Comparison of ENCODE assay signal across 1 cellular context in the genomic region with DNA sequence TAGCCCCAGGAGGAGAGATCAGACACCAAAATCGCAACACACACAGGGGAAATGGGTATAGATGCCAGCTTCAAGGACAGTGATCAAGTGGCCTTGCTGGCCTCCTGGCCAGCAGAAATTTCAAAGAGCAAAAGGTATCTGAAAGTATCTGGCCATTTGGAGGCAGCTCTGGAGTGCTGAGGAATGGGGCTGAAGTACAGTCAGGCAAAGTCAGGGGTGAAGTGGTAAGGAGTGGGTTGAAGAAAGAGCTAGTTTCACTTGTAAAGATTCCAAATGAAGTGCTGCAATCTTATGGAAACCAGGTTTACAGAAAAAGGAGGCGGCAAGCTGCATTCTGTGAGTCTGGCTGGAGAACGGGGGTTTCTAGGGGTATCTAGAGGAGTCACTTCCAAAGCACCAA.
TF ChIP-seq lines count a peak whose summit lies in the region.

No MANE protein-coding gene starts in this region.

TF ChIP-seq in GM23338, 12 proteins besides CTCF, POLR2A, EP300 and RAD21 (continued from another document):
- TF ChIP-seq, protein P1, sequence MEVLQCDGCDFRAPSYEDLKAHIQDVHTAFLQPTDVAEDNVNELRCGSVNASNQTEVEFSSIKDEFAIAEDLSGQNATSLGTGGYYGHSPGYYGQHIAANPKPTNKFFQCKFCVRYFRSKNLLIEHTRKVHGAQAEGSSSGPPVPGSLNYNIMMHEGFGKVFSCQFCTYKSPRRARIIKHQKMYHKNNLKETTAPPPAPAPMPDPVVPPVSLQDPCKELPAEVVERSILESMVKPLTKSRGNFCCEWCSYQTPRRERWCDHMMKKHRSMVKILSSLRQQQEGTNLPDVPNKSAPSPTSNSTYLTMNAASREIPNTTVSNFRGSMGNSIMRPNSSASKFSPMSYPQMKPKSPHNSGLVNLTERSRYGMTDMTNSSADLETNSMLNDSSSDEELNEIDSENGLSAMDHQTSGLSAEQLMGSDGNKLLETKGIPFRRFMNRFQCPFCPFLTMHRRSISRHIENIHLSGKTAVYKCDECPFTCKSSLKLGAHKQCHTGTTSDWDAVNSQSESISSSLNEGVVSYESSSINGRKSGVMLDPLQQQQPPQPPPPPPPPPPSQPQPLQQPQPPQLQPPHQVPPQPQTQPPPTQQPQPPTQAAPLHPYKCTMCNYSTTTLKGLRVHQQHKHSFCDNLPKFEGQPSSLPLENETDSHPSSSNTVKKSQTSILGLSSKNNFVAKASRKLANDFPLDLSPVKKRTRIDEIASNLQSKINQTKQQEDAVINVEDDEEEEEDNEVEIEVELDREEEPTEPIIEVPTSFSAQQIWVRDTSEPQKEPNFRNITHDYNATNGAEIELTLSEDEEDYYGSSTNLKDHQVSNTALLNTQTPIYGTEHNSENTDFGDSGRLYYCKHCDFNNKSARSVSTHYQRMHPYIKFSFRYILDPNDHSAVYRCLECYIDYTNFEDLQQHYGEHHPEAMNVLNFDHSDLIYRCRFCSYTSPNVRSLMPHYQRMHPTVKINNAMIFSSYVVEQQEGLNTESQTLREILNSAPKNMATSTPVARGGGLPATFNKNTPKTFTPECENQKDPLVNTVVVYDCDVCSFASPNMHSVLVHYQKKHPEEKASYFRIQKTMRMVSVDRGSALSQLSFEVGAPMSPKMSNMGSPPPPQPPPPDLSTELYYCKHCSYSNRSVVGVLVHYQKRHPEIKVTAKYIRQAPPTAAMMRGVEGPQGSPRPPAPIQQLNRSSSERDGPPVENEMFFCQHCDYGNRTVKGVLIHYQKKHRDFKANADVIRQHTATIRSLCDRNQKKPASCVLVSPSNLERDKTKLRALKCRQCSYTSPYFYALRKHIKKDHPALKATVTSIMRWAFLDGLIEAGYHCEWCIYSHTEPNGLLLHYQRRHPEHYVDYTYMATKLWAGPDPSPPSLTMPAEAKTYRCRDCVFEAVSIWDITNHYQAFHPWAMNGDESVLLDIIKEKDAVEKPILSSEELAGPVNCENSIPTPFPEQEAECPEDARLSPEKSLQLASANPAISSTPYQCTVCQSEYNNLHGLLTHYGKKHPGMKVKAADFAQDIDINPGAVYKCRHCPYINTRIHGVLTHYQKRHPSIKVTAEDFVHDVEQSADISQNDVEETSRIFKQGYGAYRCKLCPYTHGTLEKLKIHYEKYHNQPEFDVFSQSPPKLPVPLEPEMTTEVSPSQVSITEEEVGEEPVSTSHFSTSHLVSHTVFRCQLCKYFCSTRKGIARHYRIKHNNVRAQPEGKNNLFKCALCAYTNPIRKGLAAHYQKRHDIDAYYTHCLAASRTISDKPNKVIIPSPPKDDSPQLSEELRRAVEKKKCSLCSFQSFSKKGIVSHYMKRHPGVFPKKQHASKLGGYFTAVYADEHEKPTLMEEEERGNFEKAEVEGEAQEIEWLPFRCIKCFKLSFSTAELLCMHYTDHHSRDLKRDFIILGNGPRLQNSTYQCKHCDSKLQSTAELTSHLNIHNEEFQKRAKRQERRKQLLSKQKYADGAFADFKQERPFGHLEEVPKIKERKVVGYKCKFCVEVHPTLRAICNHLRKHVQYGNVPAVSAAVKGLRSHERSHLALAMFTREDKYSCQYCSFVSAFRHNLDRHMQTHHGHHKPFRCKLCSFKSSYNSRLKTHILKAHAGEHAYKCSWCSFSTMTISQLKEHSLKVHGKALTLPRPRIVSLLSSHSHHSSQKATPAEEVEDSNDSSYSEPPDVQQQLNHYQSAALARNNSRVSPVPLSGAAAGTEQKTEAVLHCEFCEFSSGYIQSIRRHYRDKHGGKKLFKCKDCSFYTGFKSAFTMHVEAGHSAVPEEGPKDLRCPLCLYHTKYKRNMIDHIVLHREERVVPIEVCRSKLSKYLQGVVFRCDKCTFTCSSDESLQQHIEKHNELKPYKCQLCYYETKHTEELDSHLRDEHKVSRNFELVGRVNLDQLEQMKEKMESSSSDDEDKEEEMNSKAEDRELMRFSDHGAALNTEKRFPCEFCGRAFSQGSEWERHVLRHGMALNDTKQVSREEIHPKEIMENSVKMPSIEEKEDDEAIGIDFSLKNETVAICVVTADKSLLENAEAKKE (CRISPR knock-in tag; IDR thresholded peaks at IDR 0.05): no peak
- no peak for TF ChIP-seq ZNF331 (CRISPR knock-in tag; IDR thresholded peaks at IDR 0.05; ENCODE audit: low read depth)
- no peak for TF ChIP-seq STAT1 (IDR thresholded peaks at IDR 0.05; ENCODE audit: unreplicated experiment)
- no peak for TF ChIP-seq ZNF114 (CRISPR knock-in tag; IDR thresholded peaks at IDR 0.05)
- TF ChIP-seq EZH2phosphoT487 (IDR thresholded peaks at IDR 0.05; ENCODE audit: unreplicated experiment): no peak
- TF ChIP-seq, protein P2, sequence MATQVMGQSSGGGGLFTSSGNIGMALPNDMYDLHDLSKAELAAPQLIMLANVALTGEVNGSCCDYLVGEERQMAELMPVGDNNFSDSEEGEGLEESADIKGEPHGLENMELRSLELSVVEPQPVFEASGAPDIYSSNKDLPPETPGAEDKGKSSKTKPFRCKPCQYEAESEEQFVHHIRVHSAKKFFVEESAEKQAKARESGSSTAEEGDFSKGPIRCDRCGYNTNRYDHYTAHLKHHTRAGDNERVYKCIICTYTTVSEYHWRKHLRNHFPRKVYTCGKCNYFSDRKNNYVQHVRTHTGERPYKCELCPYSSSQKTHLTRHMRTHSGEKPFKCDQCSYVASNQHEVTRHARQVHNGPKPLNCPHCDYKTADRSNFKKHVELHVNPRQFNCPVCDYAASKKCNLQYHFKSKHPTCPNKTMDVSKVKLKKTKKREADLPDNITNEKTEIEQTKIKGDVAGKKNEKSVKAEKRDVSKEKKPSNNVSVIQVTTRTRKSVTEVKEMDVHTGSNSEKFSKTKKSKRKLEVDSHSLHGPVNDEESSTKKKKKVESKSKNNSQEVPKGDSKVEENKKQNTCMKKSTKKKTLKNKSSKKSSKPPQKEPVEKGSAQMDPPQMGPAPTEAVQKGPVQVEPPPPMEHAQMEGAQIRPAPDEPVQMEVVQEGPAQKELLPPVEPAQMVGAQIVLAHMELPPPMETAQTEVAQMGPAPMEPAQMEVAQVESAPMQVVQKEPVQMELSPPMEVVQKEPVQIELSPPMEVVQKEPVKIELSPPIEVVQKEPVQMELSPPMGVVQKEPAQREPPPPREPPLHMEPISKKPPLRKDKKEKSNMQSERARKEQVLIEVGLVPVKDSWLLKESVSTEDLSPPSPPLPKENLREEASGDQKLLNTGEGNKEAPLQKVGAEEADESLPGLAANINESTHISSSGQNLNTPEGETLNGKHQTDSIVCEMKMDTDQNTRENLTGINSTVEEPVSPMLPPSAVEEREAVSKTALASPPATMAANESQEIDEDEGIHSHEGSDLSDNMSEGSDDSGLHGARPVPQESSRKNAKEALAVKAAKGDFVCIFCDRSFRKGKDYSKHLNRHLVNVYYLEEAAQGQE (IDR thresholded peaks at IDR 0.05; ENCODE audit: unreplicated experiment): no peak
